16 cellular contexts compared by ENCODE assay signal in genomic region chr12:14252697-14253096, GRCh38.
"Had no signal": no experiment of that assay in that cellular context is flagged by ENCODE, and none has a peak within 500 bp of the region (broad histone marks: within the 10 kb centered on the region; RNA-seq: fewer than 3 reads in every experiment).

No MANE protein-coding gene starts in this region.

- ATAC-seq: activated CD4-positive, CD25-positive, alpha-beta regulatory T cell treated with anti-CD3 and anti-CD28 coated beads, Interleukin-2, amount 50 U/mL, for 24 hours; gastroesophageal sphincter; left colon; lower lobe of right lung; stimulated activated naive CD8-positive, alpha-beta T cell treated with anti-CD3 and anti-CD28 coated beads, Interleukin-15, Interleukin-2, amounts not matched to agents 100 U/mL and 50 U/mL, for 24 hours had no signal

- H3K9me3 ChIP-seq: adrenal gland, gastroesophageal sphincter, lower lobe of right lung, right atrium auricular region had no signal

- H3K27me3 ChIP-seq: adrenal gland, cardiac muscle cell, gastroesophageal sphincter, right atrium auricular region had no signal

- H3K4me3 Mint-ChIP-seq: activated CD4-positive, alpha-beta memory T cell treated with anti-CD3 and anti-CD28 coated beads, Interleukin-2, amount 10 ng/mL, durations not matched to agents 7 days and 5 days; activated naive CD4-positive, alpha-beta T cell treated with anti-CD3 and anti-CD28 coated beads, Interleukin-2, amount 10 ng/mL, durations not matched to agents 7 days and 5 days had no signal

- H3K27me3 Mint-ChIP-seq: activated CD4-positive, alpha-beta memory T cell treated with anti-CD3 and anti-CD28 coated beads, Interleukin-2, amount 10 ng/mL, durations not matched to agents 7 days and 5 days; activated naive CD4-positive, alpha-beta T cell treated with anti-CD3 and anti-CD28 coated beads, Interleukin-2, amount 10 ng/mL, durations not matched to agents 7 days and 5 days; progenitor cell of endocrine pancreas had no signal

- H3K36me3 ChIP-seq: adrenal gland, cardiac muscle cell, gastroesophageal sphincter, lower lobe of right lung, right atrium auricular region had no signal

- H3K4me3 ChIP-seq: adrenal gland, cardiac muscle cell, gastroesophageal sphincter, lower lobe of right lung, right atrium auricular region, skin epidermis had no signal

- DNase-seq: activated CD4-positive, alpha-beta memory T cell treated with anti-CD3 and anti-CD28 coated beads, Interleukin-2, amount 10 ng/mL, durations not matched to agents 7 days and 5 days; activated naive CD4-positive, alpha-beta T cell treated with anti-CD3 and anti-CD28 coated beads, Interleukin-2, amount 10 ng/mL, durations not matched to agents 7 days and 5 days; adrenal gland; erythroblast; left colon; lower lobe of right lung; midbrain; stimulated activated CD4-positive, alpha-beta T cell treated with anti-CD3 and anti-CD28 coated beads, Interleukin-4, amount 100 ng/mL, for 24 hours; stimulated activated naive CD8-positive, alpha-beta T cell treated with anti-CD3 and anti-CD28 coated beads, Interleukin-15, Interleukin-2, amounts not matched to agents 100 U/mL and 50 U/mL, for 24 hours; trophoblast cell had no signal

- H3K27ac ChIP-seq: adrenal gland, cardiac muscle cell, gastroesophageal sphincter, lower lobe of right lung, right atrium auricular region had no signal

- H3K27ac Mint-ChIP-seq: activated CD4-positive, alpha-beta memory T cell treated with anti-CD3 and anti-CD28 coated beads, Interleukin-2, amount 10 ng/mL, durations not matched to agents 7 days and 5 days; activated naive CD4-positive, alpha-beta T cell treated with anti-CD3 and anti-CD28 coated beads, Interleukin-2, amount 10 ng/mL, durations not matched to agents 7 days and 5 days; progenitor cell of endocrine pancreas had no signal

- H3K9me3 Mint-ChIP-seq: activated CD4-positive, alpha-beta memory T cell treated with anti-CD3 and anti-CD28 coated beads, Interleukin-2, amount 10 ng/mL, durations not matched to agents 7 days and 5 days had no signal
